10 cellular contexts compared by ENCODE assay signal in genomic region chr5:94700592-94700991, GRCh38.
A peak's percentile ranks its signal among the peaks of the same experiment; 100 is the strongest.
DNase-seq lines count a peak whose midpoint lies in the region; ATAC-seq and TF ChIP-seq lines count a peak whose summit lies in the region.
"Had no signal": no experiment of that assay in that cellular context is flagged by ENCODE, and none has a peak within 500 bp of the region (broad histone marks: within the 10 kb centered on the region; RNA-seq: fewer than 3 reads in every experiment).

No MANE protein-coding gene starts in this region.

- no peaks in the 10 kb centered on the region for H3K79me2 ChIP-seq in OCI-LY7 (ENCODE audit: insufficient read depth, low read depth, low read length)

- intact Hi-C loops in OCI-LY7 (cut with micrococcal nuclease; ENCODE audit: unreplicated experiment) (loop anchor here (5.0 kb wide), 1 partner anchor 83 kb away; the partner anchor contains the start of genes KIAA0825 and SLF1), prostate gland (cut with DNase I) (no loop called here)

- no peaks in the 10 kb centered on the region for H3K9me2 ChIP-seq in OCI-LY7 (ENCODE audit: insufficient read depth, low read length)

- WGBS in prostate gland: 97% methylated on average over 1 of the region's 1 CpG

- ATAC-seq in GM19372 (IDR thresholded peaks at IDR 0.05; ENCODE audit: low read depth, unreplicated experiment) (peak; percentile 74), HG02870 (IDR thresholded peaks at IDR 0.05; ENCODE audit: unreplicated experiment) (peak; percentile 64)
- ATAC-seq: gastroesophageal sphincter had no signal

- DNase-seq in GM10266 (ENCODE audit: extremely low spot score) (peak; percentile 6), HT1080 (ENCODE audit: low read depth) (peak; percentile 32), OCI-LY7 (ENCODE audit: low spot score) (no peak), hippocampal formation (lab: John Stamatoyannopoulos, UW) (no peak), prostate gland (ENCODE audit: low spot score) (no peak)
- DNase-seq in stimulated activated CD4-positive, alpha-beta T cell treated with anti-CD3 and anti-CD28 coated beads, Interleukin-12 subunit alpha, Interleukin-12 subunit beta, amount 100 ng/mL, for 4 hours: no peak
- DNase-seq: activated CD8-positive, alpha-beta memory T cell treated with anti-CD3 and anti-CD28 coated beads, Interleukin-2, amount 50 U/mL, for 4 hours had no signal

- H3K4me2 ChIP-seq in OCI-LY7 (ENCODE audit: low read length): no peak overlapping the region

- TF ChIP-seq POLR2A in prostate gland (IDR thresholded peaks at IDR 0.05): no peak

- TF ChIP-seq CTCF in GM10266 (IDR thresholded peaks at IDR 0.05; ENCODE audit: control insufficient read depth, insufficient read depth, low read depth, missing control alignments) (no peak), OCI-LY7 (conservative IDR thresholded peaks at IDR 0.05; ENCODE audit: low read length) (no peak), prostate gland (IDR thresholded peaks at IDR 0.05) (no peak)

- no peak overlapping the region for H3K4me3 ChIP-seq in OCI-LY7 (ENCODE audit: low read depth, low read length, poor library complexity, severe bottlenecking)
- no peak overlapping the region for H3K4me3 ChIP-seq in prostate gland
- H3K4me3 ChIP-seq: gastroesophageal sphincter had no signal

- H3K27me3 ChIP-seq in prostate gland (replicated peaks; ENCODE audit: insufficient read depth): no peaks in the 10 kb centered on the region
- H3K27me3 ChIP-seq: gastroesophageal sphincter had no signal

- H3K9me3 ChIP-seq in OCI-LY7 (ENCODE audit: low read length): no peaks in the 10 kb centered on the region
- H3K9me3 ChIP-seq in prostate gland: no peaks in the 10 kb centered on the region
- H3K9me3 ChIP-seq: gastroesophageal sphincter had no signal

- H3K4me1 ChIP-seq in OCI-LY7 (ENCODE audit: insufficient read depth, low read length, poor library complexity, severe bottlenecking) (peaks cover 15% of the 10 kb centered on the region), prostate gland (replicated peaks) (no peaks in the 10 kb centered on the region)
- H3K4me1 ChIP-seq: gastroesophageal sphincter had no signal

- POLR2A ChIA-PET in OCI-LY7 (lab: Charles Lee): no interaction called here

- H3K27ac ChIP-seq in OCI-LY7 (ENCODE audit: low read depth, low read length, poor library complexity, severe bottlenecking) (no peak overlapping the region), prostate gland (no peak overlapping the region)
- H3K27ac ChIP-seq: gastroesophageal sphincter had no signal

- no peaks in the 10 kb centered on the region; the same call in 1 of the 2 replicates for H4K20me1 ChIP-seq in OCI-LY7 (ENCODE audit: insufficient read depth, low read length)

- no TSS peak for BruUV-seq in OCI-LY7 (replicated peaks; lab: Mats Ljungman, UMichigan)

- no peak overlapping the region for H2AFZ ChIP-seq in OCI-LY7 (ENCODE audit: low read length)

- CTCF ChIA-PET in OCI-LY7 (lab: Charles Lee; ENCODE audit: unreplicated experiment): no interaction called here

- H3K36me3 ChIP-seq in OCI-LY7 (ENCODE audit: insufficient read depth, low read length) (no peaks in the 10 kb centered on the region), prostate gland (no peaks in the 10 kb centered on the region)
- H3K36me3 ChIP-seq: gastroesophageal sphincter had no signal

Comparison
In these comparisons a context has a peak if more than half of its experiments do, and no peak if none do; other contexts are left out.
1. DNase-seq: peak in GM10266 (single experiment) and HT1080 (single experiment); none in OCI-LY7 (single experiment), stimulated activated CD4-positive, alpha-beta T cell treated with anti-CD3 and anti-CD28 coated beads, Interleukin-12 subunit alpha, Interleukin-12 subunit beta, amount 100 ng/mL, for 4 hours (single experiment), hippocampal formation (0 of 2) and prostate gland (single experiment).